ENCODE assay signal across 1 cellular context in the genomic region with DNA sequence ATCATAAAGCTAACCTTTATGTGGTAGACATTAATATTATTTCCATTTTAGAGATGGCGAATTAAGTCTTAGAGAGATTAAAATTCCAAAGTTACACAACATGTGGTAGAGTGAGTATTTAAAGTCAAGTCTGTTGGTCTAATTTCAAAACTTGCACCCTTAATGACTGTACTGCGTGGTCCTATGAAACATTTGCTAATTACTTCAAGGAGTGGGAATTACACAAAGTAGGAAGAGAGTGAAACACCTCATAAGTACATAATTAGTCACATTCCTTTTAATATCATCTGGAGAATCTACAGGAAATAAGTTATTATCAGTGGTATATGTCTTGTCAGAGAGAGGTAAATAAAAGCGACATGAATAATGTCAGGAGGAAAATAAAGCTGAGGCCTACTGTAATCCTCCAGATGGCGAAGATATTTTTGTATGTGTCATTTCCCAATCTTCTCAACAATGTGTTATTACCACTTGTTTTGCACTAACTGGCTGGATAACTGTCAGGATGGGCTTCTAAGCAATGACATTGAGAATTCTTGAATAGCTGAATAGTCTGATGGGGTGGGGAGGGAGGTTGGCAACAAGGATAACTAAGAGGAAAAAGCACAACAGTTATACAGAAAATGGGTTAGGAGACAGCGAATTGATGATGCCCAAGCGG.
TF ChIP-seq lines count a peak whose summit lies in the region.

No MANE protein-coding gene starts in this region.

TF ChIP-seq in SK-N-SH, 30 proteins besides CTCF, POLR2A, EP300 and RAD21 (continued from another document):
- TF ChIP-seq PBX3 (IDR thresholded peaks at IDR 0.05), result peak; percentile 99
- peak; percentile 94 for TF ChIP-seq NFIC (IDR thresholded peaks at IDR 0.05; ENCODE audit: borderline replicate concordance)
- peak; percentile 98 for TF ChIP-seq JUND (IDR thresholded peaks at IDR 0.05)
- TF ChIP-seq GABPA (IDR thresholded peaks at IDR 0.05; ENCODE audit: low read depth), result no peak
- peak; percentile 91 for TF ChIP-seq RXRA (IDR thresholded peaks at IDR 0.05; ENCODE audit: borderline replicate concordance, low read depth)
- no peak for TF ChIP-seq GATA2 (CRISPR knock-in tag; IDR thresholded peaks at IDR 0.05)
- no peak for TF ChIP-seq REST (IDR thresholded peaks at IDR 0.05; ENCODE audit: low read depth, low read length)
- peak; percentile 91 for TF ChIP-seq POLR2AphosphoS5 (IDR thresholded peaks at IDR 0.05; ENCODE audit: low read depth, low read length)
- peak; percentile 88 for TF ChIP-seq FOSL2 (IDR thresholded peaks at IDR 0.05; ENCODE audit: borderline replicate concordance, low read depth)
- TF ChIP-seq USF1 (IDR thresholded peaks at IDR 0.05; ENCODE audit: borderline replicate concordance, low read depth), result no peak
- no peak for TF ChIP-seq RCOR1 (IDR thresholded peaks at IDR 0.05; ENCODE audit: low read length)
- no peak for TF ChIP-seq MXI1 (IDR thresholded peaks at IDR 0.05; ENCODE audit: low read depth, low read length)
- TF ChIP-seq SMC3 (IDR thresholded peaks at IDR 0.05; ENCODE audit: low read depth, low read length), result peak; percentile 15; the same call in 1 of the 2 replicates
- TF ChIP-seq ELF1 (IDR thresholded peaks at IDR 0.05), result no peak; the same call in 1 of the 2 replicates
- no peak for TF ChIP-seq EZH2phosphoT487 (IDR thresholded peaks at IDR 0.05; ENCODE audit: borderline replicate concordance, low read depth)
- no peak for TF ChIP-seq MAX (IDR thresholded peaks at IDR 0.05; ENCODE audit: low read depth)
- TF ChIP-seq YY1 (IDR thresholded peaks at IDR 0.05; ENCODE audit: low read depth), result no peak
TF ChIP-seq in SK-N-SH: peak in this region for 12.
